ENCODE assay signal across 16 cellular contexts in the genomic region with DNA sequence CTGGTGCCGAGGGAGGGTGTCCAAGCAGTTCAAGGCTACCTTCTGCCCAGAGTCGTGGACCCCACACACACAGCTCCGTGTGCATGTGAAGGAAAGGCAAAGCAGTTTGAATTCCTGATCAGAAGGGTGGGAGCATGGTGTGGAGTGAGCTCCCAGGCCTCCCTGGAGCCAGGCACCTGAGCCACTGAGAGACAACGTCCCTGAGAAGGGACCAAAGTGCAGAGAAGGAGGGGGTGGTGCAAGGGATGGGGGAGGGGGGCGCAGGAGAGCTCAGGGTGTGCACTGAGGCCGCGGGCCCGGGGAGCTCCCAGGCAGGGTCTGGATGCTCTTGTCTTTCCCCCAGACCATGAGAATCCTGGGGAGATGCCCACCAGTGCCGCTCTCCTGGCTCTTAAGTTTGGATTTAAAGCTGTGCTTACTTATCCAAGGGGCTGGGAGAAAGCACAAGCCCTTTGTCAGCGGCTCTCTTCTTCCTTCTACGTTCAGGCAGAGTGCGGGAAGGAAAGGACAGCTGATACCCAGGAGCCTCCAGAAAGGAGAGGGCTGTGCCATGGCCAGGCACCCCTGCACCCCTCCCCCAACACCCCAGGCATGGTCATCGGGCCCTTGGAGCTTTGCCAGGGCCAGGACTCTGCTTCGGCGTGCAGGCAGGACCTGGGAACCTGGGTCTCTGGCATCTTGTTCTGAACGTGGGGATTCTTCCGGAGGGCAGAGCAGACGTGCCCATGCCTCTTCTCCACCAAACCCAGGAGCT. TPM values are rescaled to one million over a fixed set of nuclear protein-coding genes. Genes with fewer than 3 reads are reported as not detected.
DNase-seq lines count a peak whose midpoint lies in the region; ATAC-seq and TF ChIP-seq lines count a peak whose summit lies in the region.
"Had no signal": no experiment of that assay in that cellular context is flagged by ENCODE, and none has a peak within 500 bp of the region (broad histone marks: within the 10 kb centered on the region; RNA-seq: fewer than 3 reads in every experiment).

No MANE protein-coding gene starts in this region.

- dilution Hi-C loops in mammary epithelial cell (cut with HindIII; ENCODE audit: low sequenced_read_pairs): loop anchor here (5.0 kb wide), 3 partner anchors 38 to 107 kb away; no protein-coding TSS in a partner anchor

- peaks cover 10 to 43% of the 10 kb centered on the region in 2 experiments for H3K4me1 ChIP-seq in SK-N-SH (ENCODE audit: control insufficient read depth in 1 of 2, insufficient read depth in 2 of 2, low read depth in 1 of 2, low read length in 1 of 2)
- H3K4me1 ChIP-seq in right atrium auricular region: peaks cover 0 to 58% of the 10 kb centered on the region in 2 donors
- peaks cover 53% of the 10 kb centered on the region in 2 donors for H3K4me1 ChIP-seq in gastrocnemius medialis
- peaks cover 14% of the 10 kb centered on the region for H3K4me1 ChIP-seq in mammary epithelial cell (ENCODE audit: insufficient read depth, low read length)

- no TSS peak for BruUV-seq in mammary epithelial cell (replicated peaks; lab: Mats Ljungman, UMichigan)

- in situ Hi-C loops in gastrocnemius medialis (cut with MboI; ENCODE audit: low sequenced_read_pairs in 4 of 4): no loop called here
- in situ Hi-C loops in mammary epithelial cell (cut with MboI; ENCODE audit: low sequenced_read_pairs in 2 of 2): no loop called here

- peaks cover 5% of the 10 kb centered on the region for H3F3A ChIP-seq in SK-N-SH (replicated peaks; ENCODE audit: insufficient read depth)

- H3K27ac ChIP-seq in SK-N-SH (ENCODE audit: low read depth in 2 of 2, low read length in 1 of 2): peak overlapping the region in 1 of 2 experiments; percentile 95; a peak in 2 of 4 replicates
- H3K27ac ChIP-seq in right atrium auricular region: peak overlapping the region; percentile 86 to 94
- H3K27ac ChIP-seq in gastrocnemius medialis: peak overlapping the region; percentile 89 to 95 (median 92)
- H3K27ac ChIP-seq in mammary epithelial cell (ENCODE audit: insufficient read depth, low read depth, low read length): no peak overlapping the region

- H3K9me3 ChIP-seq in SK-N-SH (no peaks in the 10 kb centered on the region), right atrium auricular region (no peaks in the 10 kb centered on the region), gastrocnemius medialis (no peaks in the 10 kb centered on the region), mammary epithelial cell (replicated peaks; ENCODE audit: insufficient read depth, low read length) (no peaks in the 10 kb centered on the region)

- POLR2A ChIA-PET in SK-N-SH (lab: Yijun Ruan, JAX): interaction anchor here (2.1 to 2.7 kb wide), 2 partner anchors 67 to 73 kb away, joined by 4 to 9 read pairs; partner anchors contain the start of gene CCSAP

- ATAC-seq in SK-N-SH treated with all-trans-retinoic acid at 6 μM for 48 hours: no peak; the same call in 2 of the 3 replicates
- ATAC-seq in gastrocnemius medialis: peak in 1 of 2 donors; percentile 14
- no peak for ATAC-seq in GM19328 (IDR thresholded peaks at IDR 0.05; ENCODE audit: unreplicated experiment)

- no peak for TF ChIP-seq CTCF in SK-N-SH (IDR thresholded peaks at IDR 0.05)
- no peak for TF ChIP-seq CTCF in NB4 (IDR thresholded peaks at IDR 0.05; ENCODE audit: low read depth, low read length)
- no peak for TF ChIP-seq CTCF in right atrium auricular region (IDR thresholded peaks at IDR 0.05)
- TF ChIP-seq CTCF in gastrocnemius medialis (IDR thresholded peaks at IDR 0.05 in 4 of 5, conservative IDR thresholded peaks at IDR 0.05 in 1 of 5): no peak
- no peak for TF ChIP-seq CTCF in mammary epithelial cell (conservative IDR thresholded peaks at IDR 0.05 in 1 of 2, IDR thresholded peaks at IDR 0.05 in 1 of 2; ENCODE audit: extremely low read depth in 1 of 2, insufficient read depth in 1 of 2, low read depth in 1 of 2, low read length in 2 of 2)

- H3K4me3 ChIP-seq in SK-N-SH (ENCODE audit: low read depth in 2 of 2, low read length in 1 of 2): no peak overlapping the region
- peak overlapping the region; percentile 44 for H3K4me3 ChIP-seq in NB4 (ENCODE audit: low read depth, low read length)
- H3K4me3 ChIP-seq in right atrium auricular region: peak overlapping the region in 1 of 2 donors; percentile 5
- peak overlapping the region; percentile 2 to 20 (median 15) for H3K4me3 ChIP-seq in gastrocnemius medialis
- H3K4me3 ChIP-seq in mammary epithelial cell (replicated peaks in 1 of 3; ENCODE audit: insufficient read depth in 1 of 3, low read depth in 2 of 3, low read length in 3 of 3): no peak overlapping the region

- no peaks in the 10 kb centered on the region for H3K27me3 ChIP-seq in SK-N-SH (ENCODE audit: insufficient read depth)
- H3K27me3 ChIP-seq in right atrium auricular region: peaks cover 0 to 3% of the 10 kb centered on the region in 2 donors
- no peaks in the 10 kb centered on the region for H3K27me3 ChIP-seq in gastrocnemius medialis
- peaks cover 7% of the 10 kb centered on the region for H3K27me3 ChIP-seq in mammary epithelial cell (ENCODE audit: insufficient read depth, low read length)

- H3K4me2 ChIP-seq in SK-N-SH (peak overlapping the region; percentile 70), mammary epithelial cell (ENCODE audit: insufficient read depth, low read depth, low read length) (no peak overlapping the region)

- DNase-seq in SK-N-SH (peak; percentile 67), NB4 (ENCODE audit: low read depth) (peak; percentile 14), right atrium auricular region (ENCODE audit: low spot score) (no peak), gastrocnemius medialis (peak in 1 of 2 donors; percentile 66), mammary epithelial cell (no peak), Ammon's horn (ENCODE audit: low spot score) (no peak)
- DNase-seq: activated CD8-positive, alpha-beta memory T cell treated with anti-CD3 and anti-CD28 coated beads for 24 hours; cerebellar nuclear complex; stimulated activated CD4-positive, alpha-beta T cell treated with anti-CD3 and anti-CD28 coated beads, Interleukin-4, amount 100 ng/mL, for 4 hours; stimulated activated naive B cell treated with anti-CD40 and anti-IgM and Interleukin-4, amounts not matched to agents 10 μg/mL and 1 μg/mL and 100 μg/mL, for 72 hours had no signal

- no peaks in the 10 kb centered on the region for H3K79me2 ChIP-seq in SK-N-SH (ENCODE audit: insufficient read depth)
- H3K79me2 ChIP-seq in mammary epithelial cell (ENCODE audit: insufficient read depth, low read length): no peaks in the 10 kb centered on the region

- WGBS in SK-N-SH (ENCODE audit: low lambda C conversion rate): 71% methylated on average over 12 of the region's 18 CpGs
- 66% methylated on average over 9 of the region's 18 CpGs for WGBS in mammary epithelial cell (ENCODE audit: low coverage, missing lambda C conversion rate)

- CTCF ChIA-PET in SK-N-SH (lab: Yijun Ruan, JAX) (interaction anchor here (0.7 to 2.9 kb wide), 7 partner anchors 27 to 155 kb away, joined by 3 to 12 read pairs (median 4); no protein-coding TSS in a partner anchor), mammary epithelial cell (lab: Charles Lee; ENCODE audit: low non-redundant PET) (no interaction called here)

- no peaks in the 10 kb centered on the region for H3K36me3 ChIP-seq in SK-N-SH (replicated peaks in 1 of 2; ENCODE audit: control insufficient read depth in 1 of 2, insufficient read depth in 2 of 2, low read length in 1 of 2)
- H3K36me3 ChIP-seq in right atrium auricular region: no peaks in the 10 kb centered on the region
- no peaks in the 10 kb centered on the region for H3K36me3 ChIP-seq in gastrocnemius medialis
- H3K36me3 ChIP-seq in mammary epithelial cell (ENCODE audit: insufficient read depth, low read length): no peaks in the 10 kb centered on the region

- H3K9me2 ChIP-seq in SK-N-SH: no peaks in the 10 kb centered on the region

- H3K9ac ChIP-seq in SK-N-SH (no peak overlapping the region), mammary epithelial cell (ENCODE audit: insufficient read depth, low read length) (no peak overlapping the region)

- H2AFZ ChIP-seq in SK-N-SH (ENCODE audit: low read depth) (no peak overlapping the region), mammary epithelial cell (ENCODE audit: low read depth, low read length) (no peak overlapping the region)

- intact Hi-C loops in gastrocnemius medialis (cut with DNase I; ENCODE audit: low total_unique reads) (loop anchor here (2.0 kb wide), 2 partner anchors 67 to 139 kb away; partner anchors contain the start of genes CCSAP and RAB4A), mammary epithelial cell (cut with micrococcal nuclease) (loop anchor here (5.0 kb wide), 1 partner anchor 67 kb away; the partner anchor contains the start of gene CCSAP)

- no peaks in the 10 kb centered on the region for H4K20me1 ChIP-seq in SK-N-SH (ENCODE audit: insufficient read depth)
- H4K20me1 ChIP-seq in mammary epithelial cell (ENCODE audit: insufficient read depth, low read length): no peaks in the 10 kb centered on the region

- no peak for TF ChIP-seq POLR2A in NB4 (IDR thresholded peaks at IDR 0.05; ENCODE audit: extremely low read depth, insufficient read length)
- no peak for TF ChIP-seq POLR2A in gastrocnemius medialis (IDR thresholded peaks at IDR 0.05)

- no peak for TF ChIP-seq EP300 in SK-N-SH (IDR thresholded peaks at IDR 0.05; ENCODE audit: borderline replicate concordance in 1 of 2, low read depth in 1 of 2, low read length in 1 of 2)

- no peak for TF ChIP-seq RAD21 in SK-N-SH (IDR thresholded peaks at IDR 0.05; ENCODE audit: low read length)

TF ChIP-seq in SK-N-SH treated with all-trans-retinoic acid at 6 μM for 48 hours, 23 proteins besides CTCF, POLR2A, EP300 and RAD21:
- TF ChIP-seq ZFP3 (CRISPR knock-in tag; IDR thresholded peaks at IDR 0.05) (no peak), ZNF565 (CRISPR knock-in tag; conservative IDR thresholded peaks at IDR 0.05; ENCODE audit: low read depth) (no peak)
TF ChIP-seq in SK-N-SH treated with all-trans-retinoic acid at 6 μM for 48 hours: peak in this region for 0.

RNA-seq across cellular contexts. Expression of gene ACTA1, which starts 24.1 kb away (rescaled TPM):
- polyA plus RNA-seq in SK-N-SH (2012; rRNA removed) (0.21 and 0.36 TPM in 2 replicates), mammary epithelial cell (not detected)
- 0.03 and 0.05 TPM in 2 replicates for polyA plus RNA-seq in SK-N-SH (2012; cell fraction: cytosol; rRNA removed)
- polyA plus RNA-seq in SK-N-SH (2012; cell fraction: nucleus; rRNA removed): 2.7 TPM in 2 replicates
- total RNA-seq in right atrium auricular region (1,000 to 10,000 TPM in 1 of 2 donors, 100 to 1,000 TPM in 1; 422 to 3,527 TPM), gastrocnemius medialis (over 10,000 TPM in 3 of 4 donors, 1,000 to 10,000 TPM in 1; 2,912 to 35,934 (median 16,282) TPM), mammary epithelial cell (10 to 100 TPM in 1 of 2 donors, not detected in 1; 10.8 TPM)
- not detected for polyA minus RNA-seq in mammary epithelial cell
- total RNA-seq: H4, lung microvascular endothelial cell, NCI-H460, RPMI7951 had no signal

Comparison
In these comparisons a context has a peak if more than half of its experiments do, and no peak if none do; other contexts are left out.
1. DNase-seq: peak in SK-N-SH (single experiment) and NB4 (single experiment); none in right atrium auricular region (single experiment), mammary epithelial cell (single experiment) and Ammon's horn (single experiment).
2. H3K4me3 ChIP-seq: peak in NB4 (single experiment) and gastrocnemius medialis (4 of 4); none in SK-N-SH (0 of 2) and mammary epithelial cell (0 of 3).
3. RNA of gene ACTA1, which starts 24.1 kb away (total RNA-seq): 2,912 to 35,934 TPM in gastrocnemius medialis and 422 to 3,527 TPM in right atrium auricular region; 10.8 TPM in mammary epithelial cell; every median in the first group is over 10 times any median in the second.